ENCODE assay signal across 8 cellular contexts in the genomic region with DNA sequence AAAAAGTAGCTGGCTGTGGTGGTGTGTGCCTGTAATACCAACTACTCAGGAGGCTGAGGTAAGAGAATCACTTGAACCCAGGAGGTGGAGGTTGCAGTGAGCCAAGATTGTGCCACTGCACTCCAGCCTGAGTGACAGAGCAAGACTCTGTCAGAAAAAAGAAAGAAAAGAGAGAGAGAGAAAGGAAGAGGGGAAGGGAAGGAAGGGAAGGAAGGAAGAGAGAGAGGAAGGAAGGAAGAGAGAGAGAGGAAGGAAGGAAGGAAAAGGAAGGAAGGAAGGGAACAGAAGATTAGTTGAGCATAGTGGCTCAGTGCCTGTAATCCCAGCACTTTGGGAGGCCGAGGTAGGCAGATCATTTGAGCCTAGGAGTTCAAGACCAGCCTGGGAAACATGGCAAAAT. TPM values are rescaled to one million over a fixed set of nuclear protein-coding genes. Genes with fewer than 3 reads are reported as not detected.
DNase-seq lines count a peak whose midpoint lies in the region; ATAC-seq, FAIRE-seq and TF ChIP-seq lines count a peak whose summit lies in the region.
"Not testable (repeated sequence)": the region's sequence is repeated elsewhere in the genome, so short reads cannot be mapped to it uniquely, and the experiment has no call there.

No MANE protein-coding gene starts in this region.

- POLR2A ChIA-PET in HEK293 (lab: Yijun Ruan, JAX); K562 (lab: Yijun Ruan, JAX); endothelial cell of umbilical vein (lab: Charles Lee): not testable (repeated sequence)

- not testable (repeated sequence) for TF ChIP-seq CTCF in HEK293 (tag by site-specific recombination; IDR thresholded peaks at IDR 0.05); K562 (IDR thresholded peaks at IDR 0.05 in 2 of 3, conservative IDR thresholded peaks at IDR 0.05 in 1 of 3; ENCODE audit: insufficient read depth in 2 of 3, low read depth in 1 of 3, low read length in 3 of 3); chondrocyte (IDR thresholded peaks at IDR 0.05); endothelial cell of umbilical vein (IDR thresholded peaks at IDR 0.05; ENCODE audit: extremely low read depth in 1 of 2, insufficient read depth in 1 of 2, low read depth in 1 of 2, low read length in 2 of 2); parathyroid adenoma (IDR thresholded peaks at IDR 0.05)

- not testable (repeated sequence) for TF ChIP-seq EP300 in K562 (IDR thresholded peaks at IDR 0.05; ENCODE audit: low read length)

- H3K4me2 ChIP-seq in K562 (ENCODE audit: insufficient read depth, low read length); endothelial cell of umbilical vein (ENCODE audit: insufficient read depth, low read length); parathyroid adenoma (ENCODE audit: low read length): not testable (repeated sequence)

- H3K27me3 Mint-ChIP-seq in CD4-positive, CD25-positive, alpha-beta regulatory T cell; activated T-helper 17 cell treated with anti-CD3 and anti-CD28 coated beads, Interleukin-2, amount 50 U/mL, for 72 hours: not testable (repeated sequence)
- peaks cover 15% of the 10 kb centered on the region for H3K27me3 Mint-ChIP-seq in activated CD4-positive, alpha-beta T cell treated with anti-CD3 and anti-CD28 coated beads, Interleukin-2, amount 10 ng/mL, durations not matched to agents 24 days and 14 days
- peaks cover 11% of the 10 kb centered on the region for H3K27me3 Mint-ChIP-seq in chondrocyte (ENCODE audit: low read depth)

- intact Hi-C loops in activated CD4-positive, alpha-beta T cell treated with anti-CD3 and anti-CD28 coated beads, Interleukin-2, amount 10 ng/mL, durations not matched to agents 24 days and 14 days (cut with micrococcal nuclease); K562 (cut with micrococcal nuclease); endothelial cell of umbilical vein (cut with micrococcal nuclease): not testable (repeated sequence)

- not testable (repeated sequence) for H3K9me1 ChIP-seq in K562 (ENCODE audit: control insufficient read depth, insufficient read depth, low read length); endothelial cell of umbilical vein (replicated peaks; ENCODE audit: control insufficient read depth, extremely low read depth, insufficient read depth, low read length)

- CTCF ChIA-PET in HEK293 (lab: Yijun Ruan, JAX) (interaction anchor here (0.7 to 1.5 kb wide), 2 partner anchors 9 to 378 kb away, joined by 4 to 5 read pairs; no protein-coding TSS in a partner anchor), endothelial cell of umbilical vein (lab: Charles Lee) (interaction anchor here (1.6 kb wide), 1 partner anchor 10 kb away, joined by 3 read pairs; no protein-coding TSS in a partner anchor)
- CTCF ChIA-PET in K562 (lab: Yijun Ruan, JAX; ENCODE audit: low intra/inter-chr PET ratio) = not testable (repeated sequence)

- not testable (repeated sequence) for H3K27me3 ChIP-seq in CD4-positive, CD25-positive, alpha-beta regulatory T cell (ENCODE audit: control insufficient read depth, insufficient read depth, low read length); parathyroid adenoma (ENCODE audit: control insufficient read depth, insufficient read depth, low read length)
- H3K27me3 ChIP-seq in K562 (ENCODE audit: control insufficient read depth in 2 of 2, insufficient read depth in 2 of 2, low read length in 2 of 2) (peaks cover 6 to 12% of the 10 kb centered on the region in 2 experiments; a peak in 4 of 5 replicates), endothelial cell of umbilical vein (ENCODE audit: control insufficient read depth in 2 of 2, insufficient read depth in 2 of 2, low read length in 2 of 2) (peaks cover 6 to 20% of the 10 kb centered on the region in 2 experiments)

- WGBS in K562 (ENCODE audit: insufficient coverage, low coverage, missing lambda C conversion rate) = 0% methylated on average over 1 of the region's 1 CpG

- not testable (repeated sequence) for H3K9me3 Mint-ChIP-seq in CD4-positive, CD25-positive, alpha-beta regulatory T cell; activated CD4-positive, alpha-beta T cell treated with anti-CD3 and anti-CD28 coated beads, Interleukin-2, amount 10 ng/mL, durations not matched to agents 24 days and 14 days; activated T-helper 17 cell treated with anti-CD3 and anti-CD28 coated beads, Interleukin-2, amount 50 U/mL, for 72 hours; chondrocyte (ENCODE audit: low read depth)

- dilution Hi-C loops in endothelial cell of umbilical vein (cut with MboI; ENCODE audit: extremely low pct_ligation_motif_present, low sequenced_read_pairs) = not testable (repeated sequence)

- not testable (repeated sequence) for H3K36me3 ChIP-seq in CD4-positive, CD25-positive, alpha-beta regulatory T cell (ENCODE audit: control insufficient read depth, insufficient read depth, low read length); HEK293 (ENCODE audit: control insufficient read depth in 2 of 2, insufficient read depth in 1 of 2, low read length in 2 of 2); K562 (ENCODE audit: control insufficient read depth, insufficient read depth, low read length); endothelial cell of umbilical vein (ENCODE audit: control insufficient read depth in 2 of 2, extremely low read depth in 1 of 2, insufficient read depth in 2 of 2, low read length in 2 of 2); parathyroid adenoma (ENCODE audit: control insufficient read depth, insufficient read depth, low read length)

- not testable (repeated sequence) for H4K20me1 ChIP-seq in K562 (replicated peaks; ENCODE audit: control insufficient read depth, insufficient read depth, low read length); endothelial cell of umbilical vein (replicated peaks; ENCODE audit: control insufficient read depth, extremely low read depth, insufficient read depth, low read length)

- H3K4me1 Mint-ChIP-seq in CD4-positive, CD25-positive, alpha-beta regulatory T cell; activated CD4-positive, alpha-beta T cell treated with anti-CD3 and anti-CD28 coated beads, Interleukin-2, amount 10 ng/mL, durations not matched to agents 24 days and 14 days; activated T-helper 17 cell treated with anti-CD3 and anti-CD28 coated beads, Interleukin-2, amount 50 U/mL, for 72 hours; chondrocyte (ENCODE audit: low read depth): not testable (repeated sequence)

- TF ChIP-seq RAD21 in K562 (CRISPR knock-in tag; conservative IDR thresholded peaks at IDR 0.05 in 1 of 2, IDR thresholded peaks at IDR 0.05 in 1 of 2) = not testable (repeated sequence)

- BruUV-seq in K562 (replicated peaks; lab: Mats Ljungman, UMichigan); endothelial cell of umbilical vein (replicated peaks; lab: Mats Ljungman, UMichigan): not testable (repeated sequence)

- peak overlapping the region in 2 of 3 donors; percentile 26 to 88 for H3K27ac Mint-ChIP-seq in CD4-positive, CD25-positive, alpha-beta regulatory T cell
- peak overlapping the region; percentile 2 for H3K27ac Mint-ChIP-seq in activated CD4-positive, alpha-beta T cell treated with anti-CD3 and anti-CD28 coated beads, Interleukin-2, amount 10 ng/mL, durations not matched to agents 24 days and 14 days
- H3K27ac Mint-ChIP-seq in activated T-helper 17 cell treated with anti-CD3 and anti-CD28 coated beads, Interleukin-2, amount 50 U/mL, for 72 hours = peak overlapping the region; percentile 11
- not testable (repeated sequence) for H3K27ac Mint-ChIP-seq in chondrocyte (ENCODE audit: unreplicated experiment)

- H3K4me3 ChIP-seq in CD4-positive, CD25-positive, alpha-beta regulatory T cell (ENCODE audit: low read depth, low read length); HEK293 (ENCODE audit: low read depth, low read length); K562; endothelial cell of umbilical vein (replicated peaks in 1 of 3; ENCODE audit: insufficient read depth in 1 of 3, low read depth in 1 of 3, low read length in 3 of 3); parathyroid adenoma (ENCODE audit: low read depth, low read length): not testable (repeated sequence)

- not testable (repeated sequence) for FAIRE-seq in K562 (lab: Jason Lieb, UNC)
- peak; percentile 26 for FAIRE-seq in endothelial cell of umbilical vein (lab: Jason Lieb, UNC)

- H3K79me2 ChIP-seq in K562 (ENCODE audit: control insufficient read depth, insufficient read depth, low read length); endothelial cell of umbilical vein (ENCODE audit: control insufficient read depth, insufficient read depth, low read length); parathyroid adenoma: not testable (repeated sequence)

- H3K4me3 Mint-ChIP-seq in CD4-positive, CD25-positive, alpha-beta regulatory T cell = peak overlapping the region in 1 of 4 donors; percentile 15
- not testable (repeated sequence) for H3K4me3 Mint-ChIP-seq in activated CD4-positive, alpha-beta T cell treated with anti-CD3 and anti-CD28 coated beads, Interleukin-2, amount 10 ng/mL, durations not matched to agents 24 days and 14 days; activated T-helper 17 cell treated with anti-CD3 and anti-CD28 coated beads, Interleukin-2, amount 50 U/mL, for 72 hours; chondrocyte (ENCODE audit: unreplicated experiment)

- H2AFZ ChIP-seq in K562 (ENCODE audit: low read depth, low read length); endothelial cell of umbilical vein (ENCODE audit: low read depth, low read length): not testable (repeated sequence)
- peak overlapping the region; percentile 8 for H2AFZ ChIP-seq in parathyroid adenoma

- not testable (repeated sequence) for H3K36me3 Mint-ChIP-seq in CD4-positive, CD25-positive, alpha-beta regulatory T cell; activated CD4-positive, alpha-beta T cell treated with anti-CD3 and anti-CD28 coated beads, Interleukin-2, amount 10 ng/mL, durations not matched to agents 24 days and 14 days (ENCODE audit: low read depth); activated T-helper 17 cell treated with anti-CD3 and anti-CD28 coated beads, Interleukin-2, amount 50 U/mL, for 72 hours (ENCODE audit: low read depth); chondrocyte (ENCODE audit: low read depth)

- H3K9ac ChIP-seq in K562 (ENCODE audit: insufficient read depth in 1 of 2, low read depth in 2 of 2, low read length in 2 of 2); endothelial cell of umbilical vein (replicated peaks; ENCODE audit: extremely low read depth, insufficient read depth, low read length); parathyroid adenoma: not testable (repeated sequence)

- H3K4me1 ChIP-seq in CD4-positive, CD25-positive, alpha-beta regulatory T cell (ENCODE audit: control insufficient read depth, insufficient read depth, low read length, poor library complexity, severe bottlenecking); HEK293 (ENCODE audit: control insufficient read depth, insufficient read depth, low read length); K562 (replicated peaks in 1 of 2; ENCODE audit: control insufficient read depth in 2 of 2, insufficient read depth in 2 of 2, low read length in 2 of 2); endothelial cell of umbilical vein (ENCODE audit: control insufficient read depth, extremely low read depth, insufficient read depth, low read length): not testable (repeated sequence)
- peaks cover 30% of the 10 kb centered on the region for H3K4me1 ChIP-seq in parathyroid adenoma

- not testable (repeated sequence) for DNase-seq in CD4-positive, CD25-positive, alpha-beta regulatory T cell; activated CD4-positive, alpha-beta T cell treated with anti-CD3 and anti-CD28 coated beads, Interleukin-2, amount 10 ng/mL, durations not matched to agents 24 days and 14 days; K562 (ENCODE audit: extremely low read depth in 1 of 4, low spot score in 3 of 4); endothelial cell of umbilical vein (ENCODE audit: low read depth, low spot score)
- DNase-seq in chondrocyte (ENCODE audit: low spot score) = peak; percentile 8

- in situ Hi-C loops in K562 (cut with MboI) = loop anchor here (25.0 kb wide), 1 partner anchor 252 kb away; no protein-coding TSS in a partner anchor

- H3K9me3 ChIP-seq in CD4-positive, CD25-positive, alpha-beta regulatory T cell (ENCODE audit: control insufficient read depth in 2 of 2, low read length in 2 of 2); HEK293 (ENCODE audit: control insufficient read depth, insufficient read depth, low read depth, low read length); K562 (replicated peaks; ENCODE audit: control insufficient read depth, insufficient read depth, low read depth, low read length); endothelial cell of umbilical vein (replicated peaks; ENCODE audit: control insufficient read depth, insufficient read depth, low read length); parathyroid adenoma (ENCODE audit: control insufficient read depth, low read length): not testable (repeated sequence)

- H3K27ac ChIP-seq in CD4-positive, CD25-positive, alpha-beta regulatory T cell (ENCODE audit: insufficient read depth, low read length, poor library complexity, severe bottlenecking); HEK293 (ENCODE audit: extremely low read depth, low read depth, low read length); K562 (ENCODE audit: extremely low read depth, low read depth, low read length); endothelial cell of umbilical vein (ENCODE audit: insufficient read depth, low read depth, low read length); parathyroid adenoma: not testable (repeated sequence)

- ATAC-seq in CD4-positive, CD25-positive, alpha-beta regulatory T cell (ENCODE audit: low read depth in 2 of 2); activated T-helper 17 cell treated with anti-CD3 and anti-CD28 coated beads, Interleukin-2, amount 50 U/mL, for 72 hours (replicated peaks); K562: not testable (repeated sequence)

- not testable (repeated sequence) for TF ChIP-seq POLR2A in K562 (conservative IDR thresholded peaks at IDR 0.05); endothelial cell of umbilical vein (IDR thresholded peaks at IDR 0.05; ENCODE audit: low read depth, low read length)

RNA-seq across cellular contexts. Expression of gene METTL9, which starts 35.0 kb away (rescaled TPM):
- total RNA-seq in CD4-positive, CD25-positive, alpha-beta regulatory T cell = 69.9 TPM
- 100 to 1,000 TPM; 108 to 141 (median 123) TPM for polyA plus RNA-seq in CD4-positive, CD25-positive, alpha-beta regulatory T cell
- 65.6 and 66.7 TPM in 2 replicates for total RNA-seq in activated CD4-positive, alpha-beta T cell treated with anti-CD3 and anti-CD28 coated beads, Interleukin-2, amount 10 ng/mL, durations not matched to agents 24 days and 14 days
- total RNA-seq in activated T-helper 17 cell treated with anti-CD3 and anti-CD28 coated beads, Interleukin-2, amount 50 U/mL, for 72 hours = 10 to 100 TPM; 70.7 to 95.7 TPM
- 42.0 and 73.0 TPM in 2 replicates for total RNA-seq in K562 (2011; cell fraction: chromatin; rRNA removed; ENCODE audit: low replicate concordance)
- total RNA-seq in K562 (2011; cell fraction: nucleolus; rRNA removed) = 27.7 and 29.2 TPM in 2 replicates
- total RNA-seq in K562 (2011; cell fraction: nucleoplasm; rRNA removed) = 44.9 and 62.3 TPM in 2 replicates
- total RNA-seq in K562 (2014; rRNA removed) (69.1 and 74.8 TPM in 2 replicates), K562 (2014; rRNA removed; fragmentation: Illumina TruSeq; extraction: Trizol) (81.2 and 105 TPM in 2 replicates), K562 (2015; rRNA removed; fragmentation: Illumina TruSeq; extraction: Trizol) (80.9 and 82.2 TPM in 2 replicates), K562 (2021) (65.8 and 66.1 TPM in 2 replicates), chondrocyte (77.1 to 88.6 TPM (median 82.8 TPM) in 3 replicates), endothelial cell of umbilical vein (116 and 121 TPM in 2 replicates)
- polyA plus RNA-seq in K562 (2011; rRNA removed) (85.0 and 107 TPM in 2 replicates), K562 (2014; fragmentation: Illumina TruSeq; extraction: Trizol) (67.6 and 79.1 TPM in 2 replicates), K562 (2014; fragmentation: Nextera tagmentation; extraction: Ambion mirVana) (10 to 100 TPM; 12.2 to 16.3 TPM), K562 (2014; rRNA removed) (70.8 and 86.0 TPM in 2 replicates), endothelial cell of umbilical vein (44.0 and 53.8 TPM in 2 replicates)
- polyA plus RNA-seq in K562 (2011; cell fraction: cytosol; rRNA removed) = 27.8 and 39.5 TPM in 2 replicates
- 9.7 and 27.7 TPM in 2 replicates for polyA plus RNA-seq in K562 (2011; cell fraction: nucleus; rRNA removed)
- polyA plus RNA-seq in K562 (2012) = 58.8 and 97.2 TPM in 2 replicates
- polyA minus RNA-seq in K562 (2011; rRNA and poly(A)+ RNA removed) = 39.8 and 63.4 TPM in 2 replicates
- 24.4 and 27.4 TPM in 2 replicates for polyA minus RNA-seq in K562 (2011; cell fraction: cytosol; rRNA and poly(A)+ RNA removed)
- polyA minus RNA-seq in K562 (2011; cell fraction: nucleus; rRNA and poly(A)+ RNA removed) = 16.8 and 24.0 TPM in 2 replicates
- 70.4 and 82.4 TPM in 2 replicates for polyA plus RNA-seq in endothelial cell of umbilical vein (2011; cell fraction: cytosol; rRNA removed)
- 27.5 and 35.8 TPM in 2 replicates for polyA plus RNA-seq in endothelial cell of umbilical vein (2011; cell fraction: nucleus; rRNA removed)
- 130 and 154 TPM in 2 replicates for polyA plus RNA-seq in endothelial cell of umbilical vein (2012)
- polyA minus RNA-seq in endothelial cell of umbilical vein = 38.5 and 44.6 TPM in 2 replicates
- 29.7 TPM for polyA minus RNA-seq in endothelial cell of umbilical vein (2011; cell fraction: cytosol; rRNA and poly(A)+ RNA removed)
- 28.8 and 38.9 TPM in 2 replicates for polyA minus RNA-seq in endothelial cell of umbilical vein (2011; cell fraction: nucleus; rRNA and poly(A)+ RNA removed)
